21 cellular contexts compared by ENCODE assay signal in genomic region chr16:58280146-58280845, GRCh38. TPM values are rescaled to one million over a fixed set of nuclear protein-coding genes. Genes with fewer than 3 reads are reported as not detected.
DNase-seq lines count a peak whose midpoint lies in the region; ATAC-seq, FAIRE-seq and TF ChIP-seq lines count a peak whose summit lies in the region.
"Had no signal": no experiment of that assay in that cellular context is flagged by ENCODE, and none has a peak within 500 bp of the region (broad histone marks: within the 10 kb centered on the region; RNA-seq: fewer than 3 reads in every experiment).

No MANE protein-coding gene starts in this region.

- POLR2A ChIA-PET in MCF 10A (lab: Yijun Ruan, JAX) (interaction anchor here (0.7 to 3.2 kb wide), 11 partner anchors 9 to 151 kb away, joined by 3 to 17 read pairs (median 5); partner anchors contain the start of gene CFAP20), K562 (lab: Yijun Ruan, JAX) (interaction anchor here (1.0 kb wide), 1 partner anchor 14 kb away, joined by 5 read pairs; no protein-coding TSS in a partner anchor)

- no peak for TF ChIP-seq RAD21 in K562 (CRISPR knock-in tag; conservative IDR thresholded peaks at IDR 0.05 in 1 of 2, IDR thresholded peaks at IDR 0.05 in 1 of 2)

- H3K79me2 ChIP-seq in K562 (ENCODE audit: control insufficient read depth, insufficient read depth, low read length) (no peaks in the 10 kb centered on the region), keratinocyte (ENCODE audit: control insufficient read depth, insufficient read depth, low read length) (no peaks in the 10 kb centered on the region)

- H3K4me3 Mint-ChIP-seq in MCF 10A (ENCODE audit: unreplicated experiment): no peak overlapping the region
- H3K4me3 Mint-ChIP-seq: CD8-positive, alpha-beta T cell had no signal

- peak overlapping the region; percentile 64 for H2AFZ ChIP-seq in K562 (ENCODE audit: low read depth, low read length)
- peak overlapping the region; percentile 88 for H2AFZ ChIP-seq in keratinocyte (ENCODE audit: control insufficient read depth, low read length)

- intact Hi-C loops in MCF 10A (cut with micrococcal nuclease): no loop called here
- intact Hi-C loops in breast epithelium (cut with DNase I; ENCODE audit: low total_unique reads): no loop called here
- intact Hi-C loops in K562 (cut with micrococcal nuclease): no loop called here
- intact Hi-C loops in colonic mucosa (cut with DNase I): no loop called here

- no peak overlapping the region for H3K4me3 ChIP-seq in breast epithelium
- no peak overlapping the region for H3K4me3 ChIP-seq in K562
- peak overlapping the region in 2 of 3 experiments; percentile 41 to 61 for H3K4me3 ChIP-seq in keratinocyte (ENCODE audit: control insufficient read depth in 2 of 3, extremely low read depth in 1 of 3, insufficient read depth in 2 of 3, low read depth in 1 of 3, low read length in 3 of 3)
- H3K4me3 ChIP-seq in colonic mucosa: no peak overlapping the region
- H3K4me3 ChIP-seq: MG63 had no signal

- H3K9ac ChIP-seq in K562 (ENCODE audit: insufficient read depth in 1 of 2, low read depth in 2 of 2, low read length in 2 of 2): no peak overlapping the region
- peak overlapping the region; percentile 60 for H3K9ac ChIP-seq in keratinocyte (ENCODE audit: control insufficient read depth, extremely low read depth, insufficient read depth, low read length)
- no peak overlapping the region for H3K9ac ChIP-seq in colonic mucosa (ENCODE audit: low read depth in 2 of 2, low read length in 2 of 2)

- no peak for TF ChIP-seq CTCF in MCF 10A (IDR thresholded peaks at IDR 0.05; ENCODE audit: unreplicated experiment)
- no peak for TF ChIP-seq CTCF in breast epithelium (IDR thresholded peaks at IDR 0.05)
- no peak for TF ChIP-seq CTCF in K562 (IDR thresholded peaks at IDR 0.05 in 2 of 3, conservative IDR thresholded peaks at IDR 0.05 in 1 of 3; ENCODE audit: insufficient read depth in 2 of 3, low read depth in 1 of 3, low read length in 3 of 3)
- no peak for TF ChIP-seq CTCF in keratinocyte (optimal IDR thresholded peaks at IDR 0.05 in 1 of 3, IDR thresholded peaks at IDR 0.05 in 1 of 3, conservative IDR thresholded peaks at IDR 0.05 in 1 of 3; ENCODE audit: extremely low read depth in 1 of 3, insufficient read depth in 2 of 3, low read length in 3 of 3)
- no peak for TF ChIP-seq CTCF in omental fat pad (IDR thresholded peaks at IDR 0.05)
- no peak for TF ChIP-seq CTCF in colonic mucosa (IDR thresholded peaks at IDR 0.05)

- H3K4me2 ChIP-seq in K562 (ENCODE audit: insufficient read depth, low read length) (peak overlapping the region; percentile 20; the same call in 1 of the 2 replicates), keratinocyte (ENCODE audit: control insufficient read depth, extremely low read depth, insufficient read depth, low read depth, low read length) (peak overlapping the region; percentile 88)

- H3K9me3 ChIP-seq in breast epithelium: no peaks in the 10 kb centered on the region
- H3K9me3 ChIP-seq in K562 (replicated peaks; ENCODE audit: control insufficient read depth, insufficient read depth, low read depth, low read length): no peaks in the 10 kb centered on the region
- H3K9me3 ChIP-seq in keratinocyte (ENCODE audit: control insufficient read depth, low read depth, low read length): no peaks in the 10 kb centered on the region
- no peaks in the 10 kb centered on the region for H3K9me3 ChIP-seq in colonic mucosa
- H3K9me3 ChIP-seq: MG63 had no signal

- no peaks in the 10 kb centered on the region for H3K9me1 ChIP-seq in K562 (ENCODE audit: control insufficient read depth, insufficient read depth, low read length)
- H3K9me1 ChIP-seq in keratinocyte (ENCODE audit: control insufficient read depth, extremely low read depth, insufficient read depth, low read length): no peaks in the 10 kb centered on the region

- dilution Hi-C loops in keratinocyte (cut with MboI; ENCODE audit: extremely low pct_ligation_motif_present, low sequenced_read_pairs): no loop called here

- H3K27me3 ChIP-seq in breast epithelium (no peaks in the 10 kb centered on the region), K562 (ENCODE audit: control insufficient read depth in 2 of 2, insufficient read depth in 2 of 2, low read length in 2 of 2) (no peaks in the 10 kb centered on the region; a peak in 1 of 5 replicates), keratinocyte (ENCODE audit: control insufficient read depth, extremely low read depth, insufficient read depth, low read length) (no peaks in the 10 kb centered on the region), colonic mucosa (no peaks in the 10 kb centered on the region)
- H3K27me3 ChIP-seq: MG63 had no signal

- peak overlapping the region; percentile 82 for H3K27ac Mint-ChIP-seq in MCF 10A (ENCODE audit: low read depth, unreplicated experiment)
- H3K27ac Mint-ChIP-seq: CD8-positive, alpha-beta T cell had no signal

- H3K4me1 ChIP-seq in breast epithelium: no peaks in the 10 kb centered on the region
- peaks cover 0 to 10% of the 10 kb centered on the region in 2 experiments; a peak in 3 of 5 replicates for H3K4me1 ChIP-seq in K562 (replicated peaks in 1 of 2; ENCODE audit: control insufficient read depth in 2 of 2, insufficient read depth in 2 of 2, low read length in 2 of 2)
- H3K4me1 ChIP-seq in keratinocyte (ENCODE audit: control insufficient read depth, extremely low read depth, insufficient read depth, low read length): peaks cover 22% of the 10 kb centered on the region
- H3K4me1 ChIP-seq in colonic mucosa: no peaks in the 10 kb centered on the region

- BruUV-seq in MCF 10A (replicated peaks; lab: Mats Ljungman, UMichigan) (TSS peak; percentile 40), K562 (replicated peaks; lab: Mats Ljungman, UMichigan) (no TSS peak)

- in situ Hi-C loops in K562 (cut with MboI): no loop called here

- peak; percentile 67 for DNase-seq in MCF 10A (ENCODE audit: unreplicated experiment)
- DNase-seq in breast epithelium (ENCODE audit: low spot score in 2 of 2): no peak
- no peak for DNase-seq in K562 (ENCODE audit: extremely low read depth in 1 of 4, low spot score in 3 of 4)
- DNase-seq in keratinocyte (ENCODE audit: low read depth, low spot score): peak; percentile 45
- no peak for DNase-seq in omental fat pad (ENCODE audit: low spot score)
- DNase-seq in superior temporal gyrus (ENCODE audit: extremely low spot score): no peak
- no peak for DNase-seq in colonic mucosa
- no peak for DNase-seq in NCI-H226
- DNase-seq: 8988T; CD8-positive, alpha-beta T cell; DMS79 treated with DMSO at 0.1 percent for 48 hours; NCI-H1092; NCI-H146; NCI-H510A; NCI-H82; SIG-M5 had no signal

- H4K20me1 ChIP-seq in K562 (replicated peaks; ENCODE audit: control insufficient read depth, insufficient read depth, low read length) (no peaks in the 10 kb centered on the region), keratinocyte (ENCODE audit: control insufficient read depth, extremely low read depth, insufficient read depth, low read length) (no peaks in the 10 kb centered on the region)

- no peaks in the 10 kb centered on the region for H3K9me3 Mint-ChIP-seq in MCF 10A (ENCODE audit: unreplicated experiment)
- H3K9me3 Mint-ChIP-seq: CD8-positive, alpha-beta T cell had no signal

- ATAC-seq in K562 (no peak), omental fat pad (ENCODE audit: low FRiP score) (no peak)
- ATAC-seq: CD8-positive, alpha-beta T cell had no signal

- H3K27me3 Mint-ChIP-seq in MCF 10A (ENCODE audit: insufficient read depth, unreplicated experiment): no peaks in the 10 kb centered on the region

- 47% methylated on average over 10 of the region's 10 CpGs for WGBS in K562 (ENCODE audit: insufficient coverage, low coverage, missing lambda C conversion rate)

- TF ChIP-seq POLR2A in breast epithelium (IDR thresholded peaks at IDR 0.05) (no peak), K562 (conservative IDR thresholded peaks at IDR 0.05) (no peak)

- no peak for TF ChIP-seq EP300 in K562 (IDR thresholded peaks at IDR 0.05; ENCODE audit: low read length)

- FAIRE-seq in K562 (lab: Jason Lieb, UNC): no peak
- peak; percentile 95 for FAIRE-seq in keratinocyte (lab: Jason Lieb, UNC)
- FAIRE-seq: D721Med, G401.6, RCC 7860 had no signal

- peaks cover 5% of the 10 kb centered on the region for H3K36me3 Mint-ChIP-seq in MCF 10A (ENCODE audit: insufficient read depth, unreplicated experiment)
- H3K36me3 Mint-ChIP-seq: CD8-positive, alpha-beta T cell had no signal

- no peak overlapping the region for H3K27ac ChIP-seq in breast epithelium
- no peak overlapping the region for H3K27ac ChIP-seq in K562 (ENCODE audit: extremely low read depth, low read depth, low read length)
- peak overlapping the region; percentile 90 for H3K27ac ChIP-seq in keratinocyte (ENCODE audit: control insufficient read depth, insufficient read depth, low read length)
- no peak overlapping the region for H3K27ac ChIP-seq in colonic mucosa

- H3K36me3 ChIP-seq in breast epithelium: no peaks in the 10 kb centered on the region
- no peaks in the 10 kb centered on the region for H3K36me3 ChIP-seq in K562 (ENCODE audit: control insufficient read depth, insufficient read depth, low read length)
- no peaks in the 10 kb centered on the region for H3K36me3 ChIP-seq in keratinocyte (ENCODE audit: control insufficient read depth in 2 of 2, extremely low read depth in 1 of 2, insufficient read depth in 2 of 2, low read length in 2 of 2)
- H3K36me3 ChIP-seq in colonic mucosa: no peaks in the 10 kb centered on the region
- H3K36me3 ChIP-seq: MG63 had no signal

- CTCF ChIA-PET in MCF 10A (lab: Yijun Ruan, JAX): interaction anchor here (0.5 to 1.0 kb wide), 4 partner anchors 27 to 1683 kb away, joined by 3 to 6 read pairs (median 4); no protein-coding TSS in a partner anchor
- CTCF ChIA-PET in K562 (lab: Yijun Ruan, JAX; ENCODE audit: low intra/inter-chr PET ratio): no interaction called here

- H3K4me1 Mint-ChIP-seq in MCF 10A (ENCODE audit: insufficient read depth, unreplicated experiment): peaks cover 16% of the 10 kb centered on the region

RNA-seq across cellular contexts. Expression of gene PRSS54, which starts 14.5 kb away (rescaled TPM):
- total RNA-seq in MCF 10A (2022): not detected in 2 replicates
- total RNA-seq in breast epithelium: not detected
- total RNA-seq in K562 (2011; cell fraction: chromatin; rRNA removed; ENCODE audit: low replicate concordance): not detected in 2 replicates
- not detected in 2 replicates for total RNA-seq in K562 (2011; cell fraction: nucleolus; rRNA removed)
- total RNA-seq in K562 (2011; cell fraction: nucleoplasm; rRNA removed): not detected in 2 replicates
- not detected in 2 replicates for total RNA-seq in K562 (2014; rRNA removed)
- not detected in 2 replicates for total RNA-seq in K562 (2014; rRNA removed; fragmentation: Illumina TruSeq; extraction: Trizol)
- not detected in 2 replicates for total RNA-seq in K562 (2015; rRNA removed; fragmentation: Illumina TruSeq; extraction: Trizol)
- total RNA-seq in K562 (2021): not detected in 2 replicates
- not detected in 2 replicates for polyA plus RNA-seq in K562 (2011; rRNA removed)
- not detected in 2 replicates for polyA plus RNA-seq in K562 (2011; cell fraction: cytosol; rRNA removed)
- not detected in 2 replicates for polyA plus RNA-seq in K562 (2011; cell fraction: nucleus; rRNA removed)
- polyA plus RNA-seq in K562 (2012): not detected in 2 replicates
- not detected in 2 replicates for polyA plus RNA-seq in K562 (2014; fragmentation: Illumina TruSeq; extraction: Trizol)
- polyA plus RNA-seq in K562 (2014; fragmentation: Nextera tagmentation; extraction: Ambion mirVana): not detected
- polyA plus RNA-seq in K562 (2014; rRNA removed): not detected in 2 replicates
- polyA minus RNA-seq in K562 (2011; rRNA and poly(A)+ RNA removed): not detected in 2 replicates
- not detected in 2 replicates for polyA minus RNA-seq in K562 (2011; cell fraction: cytosol; rRNA and poly(A)+ RNA removed)
- polyA minus RNA-seq in K562 (2011; cell fraction: nucleus; rRNA and poly(A)+ RNA removed): not detected in 2 replicates
- polyA plus RNA-seq in keratinocyte: not detected in 3 replicates
- not detected for polyA plus RNA-seq in keratinocyte (2011; ENCODE audit: low read depth)
- not detected in 2 replicates for polyA plus RNA-seq in keratinocyte (2011; cell fraction: cytosol; rRNA removed)
- polyA plus RNA-seq in keratinocyte (2011; cell fraction: nucleus; rRNA removed): not detected in 2 replicates
- polyA plus RNA-seq in keratinocyte (2012; ENCODE audit: low replicate concordance): not detected in 2 replicates
- polyA minus RNA-seq in keratinocyte: 0.49 TPM in 1 of 3 replicates, not detected in the others
- not detected for polyA minus RNA-seq in keratinocyte (2011; cell fraction: cytosol; rRNA and poly(A)+ RNA removed)
- polyA minus RNA-seq in keratinocyte (2011; cell fraction: nucleus; rRNA and poly(A)+ RNA removed): not detected in 2 replicates
- not detected for total RNA-seq in omental fat pad
- not detected for total RNA-seq in colonic mucosa
- total RNA-seq: CD8-positive, alpha-beta T cell had no signal
- polyA plus RNA-seq: BJ had no signal

Comparison
In these comparisons a context has a peak if more than half of its experiments do, and no peak if none do; other contexts are left out.
1. DNase-seq: peak in MCF 10A (single experiment) and keratinocyte (single experiment); none in breast epithelium (0 of 2), K562 (0 of 4), omental fat pad (single experiment), superior temporal gyrus (single experiment), colonic mucosa (single experiment) and NCI-H226 (single experiment).
2. H3K4me3 ChIP-seq: peak in keratinocyte (2 of 3); none in breast epithelium (0 of 3), K562 (single experiment) and colonic mucosa (single experiment).